Comparison of ENCODE assay signal across 13 cellular contexts in the genomic region with DNA sequence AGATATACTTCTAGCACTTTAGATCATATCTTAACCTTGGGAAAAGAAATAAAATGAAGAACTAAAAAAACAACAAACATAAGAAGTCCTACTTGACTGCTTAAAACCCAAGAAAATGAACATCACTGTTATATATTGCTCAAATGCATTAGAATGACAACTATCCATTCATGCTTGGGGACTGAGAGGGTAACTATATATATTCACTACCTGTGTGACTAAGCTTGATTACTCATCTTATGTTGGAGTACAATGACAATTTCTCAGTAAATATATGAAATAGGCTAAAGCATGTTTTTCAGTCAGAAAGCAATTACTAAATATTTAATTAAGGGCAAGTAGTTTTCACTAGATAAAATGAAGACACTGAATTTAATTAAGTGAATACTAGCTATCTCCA.
"Had no signal": no experiment of that assay in that cellular context is flagged by ENCODE, and none has a peak within 500 bp of the region (broad histone marks: within the 10 kb centered on the region; RNA-seq: fewer than 3 reads in every experiment).

No MANE protein-coding gene starts in this region.

- H3K4me1 Mint-ChIP-seq: activated B cell treated with CpG ODN at 0.5 μM for 24 hours had no signal

- ATAC-seq: heart right ventricle, right cardiac atrium had no signal

- H3K4me3 Mint-ChIP-seq: activated B cell treated with CpG ODN at 0.5 μM for 24 hours; activated T-helper 1 cell treated with anti-CD3 and anti-CD28 coated beads, Interleukin-12 subunit alpha, Interleukin-12 subunit beta, Interleukin-2, Interleukin-4 antibody, amounts not matched to agents 30 ng/mL and 10 ng/mL and 1 ng/mL, durations not matched to agents 14 hours and 24 hours and 36 hours; type B pancreatic cell had no signal

- H3K9me3 Mint-ChIP-seq: activated B cell treated with CpG ODN at 0.5 μM for 24 hours; activated T-helper 1 cell treated with anti-CD3 and anti-CD28 coated beads, Interleukin-12 subunit alpha, Interleukin-12 subunit beta, Interleukin-2, Interleukin-4 antibody, amounts not matched to agents 30 ng/mL and 10 ng/mL and 1 ng/mL, durations not matched to agents 14 hours and 24 hours and 36 hours; type B pancreatic cell had no signal

- DNase-seq: activated B cell treated with CpG ODN at 0.5 μM for 24 hours; activated CD4-positive, alpha-beta T cell treated with anti-CD3 and anti-CD28 coated beads, Interleukin-2, amount 50 U/mL, for 1 hour; activated CD8-positive, alpha-beta memory T cell treated with anti-CD3 and anti-CD28 coated beads, Interleukin-2, amount 50 U/mL, for 4 hours; cerebellar nuclear complex; cortex of kidney; heart right ventricle; left ventricle myocardium inferior; right cardiac atrium; T-helper 1 cell; T-helper 9 cell; testis had no signal

- H3K27ac Mint-ChIP-seq: activated B cell treated with CpG ODN at 0.5 μM for 24 hours; activated T-helper 1 cell treated with anti-CD3 and anti-CD28 coated beads, Interleukin-12 subunit alpha, Interleukin-12 subunit beta, Interleukin-2, Interleukin-4 antibody, amounts not matched to agents 30 ng/mL and 10 ng/mL and 1 ng/mL, durations not matched to agents 14 hours and 24 hours and 36 hours; type B pancreatic cell had no signal

- H3K27me3 Mint-ChIP-seq: activated B cell treated with CpG ODN at 0.5 μM for 24 hours, type B pancreatic cell had no signal
